ENCODE assay signal across 24 cellular contexts in genomic region chr7:44266526-44266925, GRCh38. TPM values are rescaled to one million over a fixed set of nuclear protein-coding genes. Genes with fewer than 3 reads are reported as not detected.
A peak's percentile ranks its signal among the peaks of the same experiment; 100 is the strongest.
DNase-seq lines count a peak whose midpoint lies in the region; ATAC-seq and TF ChIP-seq lines count a peak whose summit lies in the region.
"Had no signal": no experiment of that assay in that cellular context is flagged by ENCODE, and none has a peak within 500 bp of the region (broad histone marks: within the 10 kb centered on the region; RNA-seq: fewer than 3 reads in every experiment).

No MANE protein-coding gene starts in this region.

- POLR2A ChIA-PET in HEK293 (lab: Yijun Ruan, JAX), result no interaction called here

- H3K27me3 ChIP-seq in WERI-Rb-1 (ENCODE audit: insufficient read depth, low read depth, severe bottlenecking) (no peaks in the 10 kb centered on the region), psoas muscle (ENCODE audit: insufficient read depth in 3 of 3, low read length in 2 of 3) (no peaks in the 10 kb centered on the region)
- H3K27me3 ChIP-seq: BE2C; BLaER1 treated with 17β-estradiol and CSF1 and Interleukin-3, amounts not matched to agents 10 nM and 100 nM had no signal

- no peak for ATAC-seq in psoas muscle
- ATAC-seq: GM12878 had no signal

- H3K4me3 Mint-ChIP-seq in glutamatergic neuron (ENCODE audit: unreplicated experiment) (no peak overlapping the region), chondrocyte (ENCODE audit: unreplicated experiment) (no peak overlapping the region)
- H3K4me3 Mint-ChIP-seq: CD14-positive monocyte; CD4-positive, alpha-beta T cell; CD8-positive, alpha-beta memory T cell had no signal

- H3K27me3 Mint-ChIP-seq in glutamatergic neuron (ENCODE audit: unreplicated experiment) (peaks cover 4% of the 10 kb centered on the region), chondrocyte (ENCODE audit: low read depth) (peaks cover 19% of the 10 kb centered on the region)
- H3K27me3 Mint-ChIP-seq: CD4-positive, alpha-beta T cell had no signal

- CTCF ChIA-PET in HEK293 (lab: Yijun Ruan, JAX), result no interaction called here

- H3K4me1 Mint-ChIP-seq in glutamatergic neuron (ENCODE audit: low read depth, unreplicated experiment) (peaks cover 49% of the 10 kb centered on the region), chondrocyte (ENCODE audit: low read depth) (no peaks in the 10 kb centered on the region)
- H3K4me1 Mint-ChIP-seq: CD14-positive monocyte; CD8-positive, alpha-beta memory T cell had no signal

- intact Hi-C loops in psoas muscle (cut with DNase I), result no loop called here

- H3K36me3 Mint-ChIP-seq in glutamatergic neuron (ENCODE audit: unreplicated experiment) (no peaks in the 10 kb centered on the region), chondrocyte (ENCODE audit: low read depth) (no peaks in the 10 kb centered on the region)
- H3K36me3 Mint-ChIP-seq: CD14-positive monocyte; CD8-positive, alpha-beta memory T cell had no signal

- H3K36me3 ChIP-seq in HEK293 (ENCODE audit: control insufficient read depth in 2 of 2, insufficient read depth in 1 of 2, low read length in 2 of 2) (no peaks in the 10 kb centered on the region), WERI-Rb-1 (no peaks in the 10 kb centered on the region), psoas muscle (ENCODE audit: insufficient read depth in 1 of 2, low read depth in 1 of 2) (peaks cover 0 to 4% of the 10 kb centered on the region in 2 donors)
- H3K36me3 ChIP-seq: BE2C; BLaER1 treated with 17β-estradiol and CSF1 and Interleukin-3, amounts not matched to agents 10 nM and 100 nM had no signal

- H3K4me1 ChIP-seq in HEK293 (ENCODE audit: control insufficient read depth, insufficient read depth, low read length) (no peaks in the 10 kb centered on the region), psoas muscle (peaks cover 79% of the 10 kb centered on the region)
- H3K4me1 ChIP-seq: A549 had no signal

- H3K4me3 ChIP-seq in HEK293 (ENCODE audit: low read depth, low read length), result no peak overlapping the region
- H3K4me3 ChIP-seq in WERI-Rb-1 (ENCODE audit: low read depth, low read length), result no peak overlapping the region
- no peak overlapping the region for H3K4me3 ChIP-seq in psoas muscle
- H3K4me3 ChIP-seq: A549; BLaER1 treated with 17β-estradiol and CSF1 and Interleukin-3, amounts not matched to agents 10 nM and 100 nM; GM12878; GM23248 had no signal

- H3K9me3 Mint-ChIP-seq in glutamatergic neuron (ENCODE audit: unreplicated experiment) (peaks cover 11% of the 10 kb centered on the region), chondrocyte (ENCODE audit: low read depth) (no peaks in the 10 kb centered on the region)
- H3K9me3 Mint-ChIP-seq: CD14-positive monocyte; CD4-positive, alpha-beta T cell; CD8-positive, alpha-beta memory T cell had no signal

- H3K27ac Mint-ChIP-seq in glutamatergic neuron (ENCODE audit: unreplicated experiment), result peak overlapping the region; percentile 33
- no peak overlapping the region for H3K27ac Mint-ChIP-seq in chondrocyte (ENCODE audit: unreplicated experiment)
- H3K27ac Mint-ChIP-seq: CD14-positive monocyte; CD4-positive, alpha-beta T cell; CD8-positive, alpha-beta memory T cell had no signal

- WGBS in psoas muscle, 3 donors, result 87 to 94% (median 89%) methylated on average over 8 of the region's 8 CpGs

- no peaks in the 10 kb centered on the region for H3K9me3 ChIP-seq in HEK293 (ENCODE audit: control insufficient read depth, insufficient read depth, low read depth, low read length)
- H3K9me3 ChIP-seq in WERI-Rb-1 (ENCODE audit: severe bottlenecking), result no peaks in the 10 kb centered on the region
- H3K9me3 ChIP-seq in psoas muscle, result no peaks in the 10 kb centered on the region
- H3K9me3 ChIP-seq: A549; BE2C; BLaER1 treated with 17β-estradiol and CSF1 and Interleukin-3, amounts not matched to agents 10 nM and 100 nM had no signal

- TF ChIP-seq CTCF in HEK293 (tag by site-specific recombination; IDR thresholded peaks at IDR 0.05) (no peak), WERI-Rb-1 (IDR thresholded peaks at IDR 0.05; ENCODE audit: low read depth, low read length) (no peak), glutamatergic neuron (IDR thresholded peaks at IDR 0.05; ENCODE audit: partially characterized antibody, unreplicated experiment) (no peak), psoas muscle (IDR thresholded peaks at IDR 0.05) (no peak), chondrocyte (IDR thresholded peaks at IDR 0.05) (no peak)

- no peak overlapping the region for H3K27ac ChIP-seq in HEK293 (ENCODE audit: extremely low read depth, low read depth, low read length)
- peak overlapping the region; percentile 33; the same call in 1 of the 2 replicates for H3K27ac ChIP-seq in WERI-Rb-1
- H3K27ac ChIP-seq in psoas muscle, result peak overlapping the region; percentile 32
- H3K27ac ChIP-seq: A549; BLaER1 treated with 17β-estradiol and CSF1 and Interleukin-3, amounts not matched to agents 10 nM and 100 nM; GM23248 had no signal

- no peak for DNase-seq in WERI-Rb-1
- DNase-seq in glutamatergic neuron, result no peak
- no peak for DNase-seq in psoas muscle
- DNase-seq in chondrocyte (ENCODE audit: low spot score), result no peak
- no peak for DNase-seq in activated CD4-positive, alpha-beta T cell treated with anti-CD3 and anti-CD28 coated beads, Interleukin-2, amount 50 U/mL, for 1 hour
- no peak for DNase-seq in activated CD4-positive, CD25-positive, alpha-beta regulatory T cell treated with anti-CD3 and anti-CD28 coated beads, Interleukin-2, amount 50 U/mL, for 72 hours
- DNase-seq: 8988T; ACHN; AML-193; BE2C; CD4-positive, alpha-beta T cell; CD8-positive, alpha-beta memory T cell; DMS 273 treated with DMSO at 0.1 percent for 48 hours; DMS79; EL; GDM1; GM23248; H7; HCEC 1CT had no signal

TF ChIP-seq in HEK293, 187 proteins besides CTCF, POLR2A, EP300 and RAD21:
- TF ChIP-seq ZNF843 (tag by site-specific recombination; IDR thresholded peaks at IDR 0.05), result no peak
- peak; percentile 22; the same call in 1 of the 2 replicates for TF ChIP-seq ZIC2 (tag by site-specific recombination; IDR thresholded peaks at IDR 0.05)
TF ChIP-seq in HEK293: peak in this region for 1.

RNA-seq across cellular contexts. Expression of gene CAMK2B, which starts 58.9 kb away (rescaled TPM):
- 55.1 TPM for total RNA-seq in glutamatergic neuron (ENCODE audit: unreplicated experiment)
- 10 to 100 TPM; 50.0 to 81.4 (median 67.2) TPM for total RNA-seq in psoas muscle
- polyA plus RNA-seq in psoas muscle, result 10 to 100 TPM; 14.5 to 24.3 (median 19.9) TPM
- 0.27 to 0.82 TPM (median 0.48 TPM) in 3 replicates for total RNA-seq in chondrocyte
- total RNA-seq: CD4-positive, alpha-beta T cell had no signal
- polyA plus RNA-seq: CD14-positive monocyte; CD8-positive, alpha-beta memory T cell had no signal

Comparison
In these comparisons a context has a peak if more than half of its experiments do, and no peak if none do; other contexts are left out.
1. RNA of gene CAMK2B, which starts 58.9 kb away (total RNA-seq): 50.0 to 81.4 TPM in psoas muscle and 55.1 TPM in glutamatergic neuron (single experiment); 0.27 to 0.82 TPM in chondrocyte; every median in the first group is over 10 times any median in the second.